16 cellular contexts compared by ENCODE assay signal in the genomic region with DNA sequence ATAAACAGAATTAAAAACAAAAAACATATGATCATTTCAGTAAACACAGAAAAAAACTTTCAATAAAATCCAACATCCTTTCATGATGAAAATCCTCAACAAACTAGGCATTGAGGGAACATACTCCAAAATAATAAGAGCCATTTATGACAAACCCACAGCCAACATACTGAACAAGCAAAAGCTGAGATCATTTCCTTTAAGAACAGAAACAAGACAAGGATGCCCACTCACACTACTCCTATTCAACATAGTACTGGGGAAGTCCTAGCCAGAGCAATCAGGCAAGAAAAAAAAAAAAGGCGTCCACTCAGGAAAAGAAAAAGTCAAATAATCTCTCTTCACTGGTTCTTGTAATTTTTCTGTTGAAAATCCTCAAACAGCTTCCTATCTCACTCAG. TPM values are rescaled to one million over a fixed set of nuclear protein-coding genes. Genes with fewer than 3 reads are reported as not detected.
DNase-seq lines count a peak whose midpoint lies in the region; ATAC-seq lines count a peak whose summit lies in the region.
"Had no signal": no experiment of that assay in that cellular context is flagged by ENCODE, and none has a peak within 500 bp of the region (broad histone marks: within the 10 kb centered on the region; RNA-seq: fewer than 3 reads in every experiment).

No MANE protein-coding gene starts in this region.

- H3K27ac Mint-ChIP-seq in activated naive CD4-positive, alpha-beta T cell treated with anti-CD3 and anti-CD28 coated beads, Interleukin-2, amount 50 U/mL, for 24 hours = peak overlapping the region; percentile 47
- H3K27ac Mint-ChIP-seq in activated naive CD8-positive, alpha-beta T cell treated with anti-CD3 and anti-CD28 coated beads, Interleukin-2, amount 50 U/mL, for 24 hours = peak overlapping the region; percentile 7
- H3K27ac Mint-ChIP-seq in stimulated activated effector memory CD8-positive, alpha-beta T cell treated with anti-CD3 and anti-CD28 coated beads, Interleukin-12 subunit alpha, Interleukin-12 subunit beta, amount 100 ng/mL, for 72 hours = peak overlapping the region; percentile 51

- H3K4me3 Mint-ChIP-seq in activated naive CD4-positive, alpha-beta T cell treated with anti-CD3 and anti-CD28 coated beads, Interleukin-2, amount 50 U/mL, for 24 hours = no peak overlapping the region
- no peak overlapping the region for H3K4me3 Mint-ChIP-seq in activated naive CD8-positive, alpha-beta T cell treated with anti-CD3 and anti-CD28 coated beads, Interleukin-2, amount 50 U/mL, for 24 hours
- H3K4me3 Mint-ChIP-seq in stimulated activated effector memory CD8-positive, alpha-beta T cell treated with anti-CD3 and anti-CD28 coated beads, Interleukin-12 subunit alpha, Interleukin-12 subunit beta, amount 100 ng/mL, for 72 hours = no peak overlapping the region
- H3K4me3 Mint-ChIP-seq: CD8-positive, alpha-beta memory T cell had no signal

- H3K9me3 Mint-ChIP-seq in activated naive CD4-positive, alpha-beta T cell treated with anti-CD3 and anti-CD28 coated beads, Interleukin-2, amount 50 U/mL, for 24 hours = no peaks in the 10 kb centered on the region
- no peaks in the 10 kb centered on the region for H3K9me3 Mint-ChIP-seq in activated naive CD8-positive, alpha-beta T cell treated with anti-CD3 and anti-CD28 coated beads, Interleukin-2, amount 50 U/mL, for 24 hours
- H3K9me3 Mint-ChIP-seq in stimulated activated effector memory CD8-positive, alpha-beta T cell treated with anti-CD3 and anti-CD28 coated beads, Interleukin-12 subunit alpha, Interleukin-12 subunit beta, amount 100 ng/mL, for 72 hours = no peaks in the 10 kb centered on the region
- H3K9me3 Mint-ChIP-seq: CD8-positive, alpha-beta memory T cell had no signal

- no peak for ATAC-seq in activated naive CD8-positive, alpha-beta T cell treated with anti-CD3 and anti-CD28 coated beads, Interleukin-2, amount 50 U/mL, for 24 hours
- peak; percentile 59 for ATAC-seq in stimulated activated effector memory CD8-positive, alpha-beta T cell treated with anti-CD3 and anti-CD28 coated beads, Interleukin-12 subunit alpha, Interleukin-12 subunit beta, amount 100 ng/mL, for 72 hours
- no peak for ATAC-seq in HG02840 (IDR thresholded peaks at IDR 0.05; ENCODE audit: low FRiP score, unreplicated experiment)

- no peak for DNase-seq in activated naive CD4-positive, alpha-beta T cell treated with Interleukin-2 at 50 U/mL for 16 hours
- DNase-seq in HT1080 (ENCODE audit: low read depth) (peak; percentile 45), glomerular visceral epithelial cell (ENCODE audit: extremely low spot score) (no peak)
- no peak for DNase-seq in activated naive CD8-positive, alpha-beta T cell treated with anti-CD3 and anti-CD28 coated beads, Interleukin-2, amount 50 U/mL, for 24 hours
- DNase-seq in stimulated activated effector memory CD8-positive, alpha-beta T cell treated with anti-CD3 and anti-CD28 coated beads, Interleukin-12 subunit alpha, Interleukin-12 subunit beta, amount 100 ng/mL, for 72 hours (ENCODE audit: low spot score in 2 of 2) = no peak
- DNase-seq: ACHN; CD8-positive, alpha-beta memory T cell; GF-D8; NCI-H1092 treated with DMSO at 0.1 percent for 48 hours; NCI-H1694 treated with DMSO at 0.1 percent for 48 hours; NCI-H345; NCI-H526 treated with DMSO at 0.1 percent for 48 hours; NK-92 treated with Interleukin-12 subunit alpha and Interleukin-12 subunit beta, amount 100 ng/mL, for 24 hours; OCI-M1 had no signal

- peaks cover 9% of the 10 kb centered on the region for H3K36me3 Mint-ChIP-seq in activated naive CD4-positive, alpha-beta T cell treated with anti-CD3 and anti-CD28 coated beads, Interleukin-2, amount 50 U/mL, for 24 hours
- peaks cover 24% of the 10 kb centered on the region for H3K36me3 Mint-ChIP-seq in activated naive CD8-positive, alpha-beta T cell treated with anti-CD3 and anti-CD28 coated beads, Interleukin-2, amount 50 U/mL, for 24 hours (ENCODE audit: low read depth)
- H3K36me3 Mint-ChIP-seq in stimulated activated effector memory CD8-positive, alpha-beta T cell treated with anti-CD3 and anti-CD28 coated beads, Interleukin-12 subunit alpha, Interleukin-12 subunit beta, amount 100 ng/mL, for 72 hours = peaks cover 50% of the 10 kb centered on the region

- peaks cover 13% of the 10 kb centered on the region for H3K4me1 Mint-ChIP-seq in activated naive CD4-positive, alpha-beta T cell treated with anti-CD3 and anti-CD28 coated beads, Interleukin-2, amount 50 U/mL, for 24 hours
- peaks cover 10% of the 10 kb centered on the region for H3K4me1 Mint-ChIP-seq in activated naive CD8-positive, alpha-beta T cell treated with anti-CD3 and anti-CD28 coated beads, Interleukin-2, amount 50 U/mL, for 24 hours
- peaks cover 11% of the 10 kb centered on the region for H3K4me1 Mint-ChIP-seq in stimulated activated effector memory CD8-positive, alpha-beta T cell treated with anti-CD3 and anti-CD28 coated beads, Interleukin-12 subunit alpha, Interleukin-12 subunit beta, amount 100 ng/mL, for 72 hours
- H3K4me1 Mint-ChIP-seq: CD8-positive, alpha-beta memory T cell had no signal

- no peaks in the 10 kb centered on the region for H3K27me3 Mint-ChIP-seq in activated naive CD4-positive, alpha-beta T cell treated with anti-CD3 and anti-CD28 coated beads, Interleukin-2, amount 50 U/mL, for 24 hours
- H3K27me3 Mint-ChIP-seq in activated naive CD8-positive, alpha-beta T cell treated with anti-CD3 and anti-CD28 coated beads, Interleukin-2, amount 50 U/mL, for 24 hours = no peaks in the 10 kb centered on the region
- H3K27me3 Mint-ChIP-seq: CD8-positive, alpha-beta memory T cell had no signal

RNA-seq across cellular contexts. Expression of a gene that starts 30.1 kb away (rescaled TPM):
- 127 and 135 TPM in 2 replicates for total RNA-seq in HT1080 (2014; rRNA removed; shearing (Covaris generic))
- polyA plus RNA-seq in HT1080 (2015; cell fraction: cytosol; rRNA removed) = 148 and 165 TPM in 2 replicates
- polyA plus RNA-seq in HT1080 (2015; cell fraction: nucleus; rRNA removed) = 93.2 and 115 TPM in 2 replicates

RNA-seq across cellular contexts. Expression of a gene that starts 55.7 kb away (rescaled TPM):
- total RNA-seq in HT1080 (2014; rRNA removed; shearing (Covaris generic)) = 407 and 539 TPM in 2 replicates
- polyA plus RNA-seq in HT1080 (2015; cell fraction: cytosol; rRNA removed) = 124 and 213 TPM in 2 replicates
- polyA plus RNA-seq in HT1080 (2015; cell fraction: nucleus; rRNA removed) = 101 and 120 TPM in 2 replicates
